1 cellular context compared by ENCODE assay signal in the genomic region with DNA sequence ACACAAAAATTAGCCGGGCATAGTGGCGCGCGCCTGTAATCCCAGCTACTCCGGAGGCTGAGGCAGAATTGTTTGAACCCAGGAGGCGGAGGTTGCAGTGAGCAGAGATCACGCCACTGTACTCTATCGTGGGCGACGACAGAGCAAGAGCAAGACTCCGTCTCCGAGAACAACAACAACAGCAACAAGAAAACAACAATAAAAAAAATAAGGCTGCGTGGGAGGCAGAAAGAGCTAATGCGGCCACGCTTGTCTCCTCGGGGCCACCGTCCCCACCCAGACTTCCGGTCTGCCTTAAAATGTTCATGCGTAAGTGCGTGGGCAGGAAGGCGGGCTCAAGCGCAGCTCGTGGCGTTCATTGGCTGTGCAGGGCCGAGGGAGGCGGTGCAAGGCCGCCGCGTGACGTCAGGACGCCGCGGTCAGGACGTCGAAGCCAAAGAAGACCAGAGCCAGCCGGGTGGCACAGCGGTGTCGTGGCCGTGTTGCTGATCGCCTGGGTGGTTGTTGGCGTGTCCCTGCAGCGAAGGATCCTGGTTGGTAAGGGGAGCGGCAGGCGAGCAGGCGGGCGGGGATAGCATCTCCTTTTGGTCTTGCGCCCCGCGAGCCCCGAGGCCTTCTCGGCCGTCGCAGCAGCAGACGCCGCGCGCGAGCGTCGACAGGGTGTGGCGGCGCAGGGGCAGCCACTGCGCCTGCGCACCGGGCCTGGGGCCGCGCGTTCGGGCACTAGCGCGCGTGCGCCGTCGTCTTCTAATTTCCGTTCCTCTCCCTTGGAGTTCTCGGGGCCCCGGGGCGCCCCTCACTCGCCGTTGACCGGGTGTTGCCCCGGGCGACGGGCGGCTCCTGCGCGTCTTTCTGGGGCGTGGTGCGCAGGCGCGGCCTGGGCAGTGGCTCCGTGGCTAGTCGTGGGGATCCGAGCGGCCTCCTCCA.
TF ChIP-seq lines count a peak whose summit lies in the region.

A gene (plus strand): TSS at position 426 of the 927 bp plus-strand sequence. CDS start 2,146 bp downstream, outside the sequence.

TF ChIP-seq in HEK293, 187 proteins besides CTCF, POLR2A, EP300 and RAD21 (continued from another document and continues in another):
- TF ChIP-seq, protein P1, sequence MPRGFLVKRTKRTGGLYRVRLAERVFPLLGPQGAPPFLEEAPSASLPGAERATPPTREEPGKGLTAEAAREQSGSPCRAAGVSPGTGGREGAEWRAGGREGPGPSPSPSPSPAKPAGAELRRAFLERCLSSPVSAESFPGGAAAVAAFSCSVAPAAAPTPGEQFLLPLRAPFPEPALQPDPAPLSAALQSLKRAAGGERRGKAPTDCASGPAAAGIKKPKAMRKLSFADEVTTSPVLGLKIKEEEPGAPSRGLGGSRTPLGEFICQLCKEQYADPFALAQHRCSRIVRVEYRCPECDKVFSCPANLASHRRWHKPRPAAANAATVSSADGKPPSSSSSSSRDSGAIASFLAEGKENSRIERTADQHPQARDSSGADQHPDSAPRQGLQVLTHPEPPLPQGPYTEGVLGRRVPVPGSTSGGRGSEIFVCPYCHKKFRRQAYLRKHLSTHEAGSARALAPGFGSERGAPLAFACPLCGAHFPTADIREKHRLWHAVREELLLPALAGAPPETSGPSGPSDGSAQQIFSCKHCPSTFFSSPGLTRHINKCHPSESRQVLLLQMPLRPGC (tag by site-specific recombination; IDR thresholded peaks at IDR 0.05): 0 out of 2 replicates have a peak, but pooled peaks have one; percentile 12
- TF ChIP-seq ZBTB7A (tag by site-specific recombination; IDR thresholded peaks at IDR 0.05; ENCODE audit: low read depth) (no peak), ZNF600 (tag by site-specific recombination; IDR thresholded peaks at IDR 0.05) (peak; percentile 48; the same call in 1 of the 2 replicates), SCRT2 (tag by site-specific recombination; IDR thresholded peaks at IDR 0.05) (peak; percentile 43), ZNF335 (tag by site-specific recombination; conservative IDR thresholded peaks at IDR 0.05) (peak; percentile 95), GLI2 (tag by site-specific recombination; IDR thresholded peaks at IDR 0.05; ENCODE audit: borderline replicate concordance, low read depth) (no peak), EGR2 (tag by site-specific recombination; IDR thresholded peaks at IDR 0.05; ENCODE audit: low read depth) (peak; percentile 92), ZNF654 (tag by site-specific recombination; IDR thresholded peaks at IDR 0.05; ENCODE audit: low read depth) (no peak), ZNF202 (tag by site-specific recombination; IDR thresholded peaks at IDR 0.05; ENCODE audit: borderline replicate concordance) (no peak), ZFP41 (tag by site-specific recombination; IDR thresholded peaks at IDR 0.05; ENCODE audit: borderline replicate concordance) (no peak), ZNF423 (tag by site-specific recombination; IDR thresholded peaks at IDR 0.05) (peak; percentile 58; the same call in 1 of the 2 replicates), TCF7L2 (IDR thresholded peaks at IDR 0.05; ENCODE audit: borderline replicate concordance, low read depth, low read length) (no peak), ZNF214 (tag by site-specific recombination; IDR thresholded peaks at IDR 0.05; ENCODE audit: borderline replicate concordance) (no peak), TRIM28 (IDR thresholded peaks at IDR 0.05; ENCODE audit: borderline replicate concordance, low read length) (no peak), ZNF777 (tag by site-specific recombination; IDR thresholded peaks at IDR 0.05; ENCODE audit: borderline replicate concordance) (peak; percentile 85; the same call in 1 of the 2 replicates), ZNF266 (tag by site-specific recombination; IDR thresholded peaks at IDR 0.05; ENCODE audit: low read depth) (no peak), SCRT1 (tag by site-specific recombination; IDR thresholded peaks at IDR 0.05; ENCODE audit: borderline replicate concordance) (no peak), ZNF670 (tag by site-specific recombination; IDR thresholded peaks at IDR 0.05; ENCODE audit: low read depth) (no peak), ZNF837 (tag by site-specific recombination; IDR thresholded peaks at IDR 0.05) (no peak), ZNF140 (tag by site-specific recombination; IDR thresholded peaks at IDR 0.05) (no peak), ZNF23 (tag by site-specific recombination; IDR thresholded peaks at IDR 0.05; ENCODE audit: borderline replicate concordance) (no peak), ZNF391 (tag by site-specific recombination; IDR thresholded peaks at IDR 0.05; ENCODE audit: borderline replicate concordance, low read depth) (no peak; the same call in 1 of the 2 replicates), OSR2 (tag by site-specific recombination; IDR thresholded peaks at IDR 0.05) (no peak), ZNF184 (tag by site-specific recombination; IDR thresholded peaks at IDR 0.05) (no peak), ZSCAN23 (tag by site-specific recombination; IDR thresholded peaks at IDR 0.05) (no peak), RBAK (tag by site-specific recombination; IDR thresholded peaks at IDR 0.05) (no peak), ZSCAN16 (tag by site-specific recombination; IDR thresholded peaks at IDR 0.05) (peak; percentile 18; the same call in 1 of the 2 replicates), ZNF37A (tag by site-specific recombination; IDR thresholded peaks at IDR 0.05) (no peak), ZNF2 (tag by site-specific recombination; IDR thresholded peaks at IDR 0.05) (no peak), ZNF677 (tag by site-specific recombination; IDR thresholded peaks at IDR 0.05) (no peak), ZNF133 (tag by site-specific recombination; IDR thresholded peaks at IDR 0.05) (no peak), ZNF146 (tag by site-specific recombination; IDR thresholded peaks at IDR 0.05) (no peak), ZNF558 (tag by site-specific recombination; IDR thresholded peaks at IDR 0.05) (no peak)
- TF ChIP-seq, protein P2, sequence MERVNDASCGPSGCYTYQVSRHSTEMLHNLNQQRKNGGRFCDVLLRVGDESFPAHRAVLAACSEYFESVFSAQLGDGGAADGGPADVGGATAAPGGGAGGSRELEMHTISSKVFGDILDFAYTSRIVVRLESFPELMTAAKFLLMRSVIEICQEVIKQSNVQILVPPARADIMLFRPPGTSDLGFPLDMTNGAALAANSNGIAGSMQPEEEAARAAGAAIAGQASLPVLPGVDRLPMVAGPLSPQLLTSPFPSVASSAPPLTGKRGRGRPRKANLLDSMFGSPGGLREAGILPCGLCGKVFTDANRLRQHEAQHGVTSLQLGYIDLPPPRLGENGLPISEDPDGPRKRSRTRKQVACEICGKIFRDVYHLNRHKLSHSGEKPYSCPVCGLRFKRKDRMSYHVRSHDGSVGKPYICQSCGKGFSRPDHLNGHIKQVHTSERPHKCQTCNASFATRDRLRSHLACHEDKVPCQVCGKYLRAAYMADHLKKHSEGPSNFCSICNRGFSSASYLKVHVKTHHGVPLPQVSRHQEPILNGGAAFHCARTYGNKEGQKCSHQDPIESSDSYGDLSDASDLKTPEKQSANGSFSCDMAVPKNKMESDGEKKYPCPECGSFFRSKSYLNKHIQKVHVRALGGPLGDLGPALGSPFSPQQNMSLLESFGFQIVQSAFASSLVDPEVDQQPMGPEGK (tag by site-specific recombination; IDR thresholded peaks at IDR 0.05): peak; percentile 8; the same call in 1 of the 2 replicates
- TF ChIP-seq, protein P3, sequence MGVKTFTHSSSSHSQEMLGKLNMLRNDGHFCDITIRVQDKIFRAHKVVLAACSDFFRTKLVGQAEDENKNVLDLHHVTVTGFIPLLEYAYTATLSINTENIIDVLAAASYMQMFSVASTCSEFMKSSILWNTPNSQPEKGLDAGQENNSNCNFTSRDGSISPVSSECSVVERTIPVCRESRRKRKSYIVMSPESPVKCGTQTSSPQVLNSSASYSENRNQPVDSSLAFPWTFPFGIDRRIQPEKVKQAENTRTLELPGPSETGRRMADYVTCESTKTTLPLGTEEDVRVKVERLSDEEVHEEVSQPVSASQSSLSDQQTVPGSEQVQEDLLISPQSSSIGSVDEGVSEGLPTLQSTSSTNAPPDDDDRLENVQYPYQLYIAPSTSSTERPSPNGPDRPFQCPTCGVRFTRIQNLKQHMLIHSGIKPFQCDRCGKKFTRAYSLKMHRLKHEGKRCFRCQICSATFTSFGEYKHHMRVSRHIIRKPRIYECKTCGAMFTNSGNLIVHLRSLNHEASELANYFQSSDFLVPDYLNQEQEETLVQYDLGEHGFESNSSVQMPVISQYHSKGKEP (tag by site-specific recombination; IDR thresholded peaks at IDR 0.05): peak; percentile 11; the same call in 1 of the 2 replicates
- TF ChIP-seq, protein P4, sequence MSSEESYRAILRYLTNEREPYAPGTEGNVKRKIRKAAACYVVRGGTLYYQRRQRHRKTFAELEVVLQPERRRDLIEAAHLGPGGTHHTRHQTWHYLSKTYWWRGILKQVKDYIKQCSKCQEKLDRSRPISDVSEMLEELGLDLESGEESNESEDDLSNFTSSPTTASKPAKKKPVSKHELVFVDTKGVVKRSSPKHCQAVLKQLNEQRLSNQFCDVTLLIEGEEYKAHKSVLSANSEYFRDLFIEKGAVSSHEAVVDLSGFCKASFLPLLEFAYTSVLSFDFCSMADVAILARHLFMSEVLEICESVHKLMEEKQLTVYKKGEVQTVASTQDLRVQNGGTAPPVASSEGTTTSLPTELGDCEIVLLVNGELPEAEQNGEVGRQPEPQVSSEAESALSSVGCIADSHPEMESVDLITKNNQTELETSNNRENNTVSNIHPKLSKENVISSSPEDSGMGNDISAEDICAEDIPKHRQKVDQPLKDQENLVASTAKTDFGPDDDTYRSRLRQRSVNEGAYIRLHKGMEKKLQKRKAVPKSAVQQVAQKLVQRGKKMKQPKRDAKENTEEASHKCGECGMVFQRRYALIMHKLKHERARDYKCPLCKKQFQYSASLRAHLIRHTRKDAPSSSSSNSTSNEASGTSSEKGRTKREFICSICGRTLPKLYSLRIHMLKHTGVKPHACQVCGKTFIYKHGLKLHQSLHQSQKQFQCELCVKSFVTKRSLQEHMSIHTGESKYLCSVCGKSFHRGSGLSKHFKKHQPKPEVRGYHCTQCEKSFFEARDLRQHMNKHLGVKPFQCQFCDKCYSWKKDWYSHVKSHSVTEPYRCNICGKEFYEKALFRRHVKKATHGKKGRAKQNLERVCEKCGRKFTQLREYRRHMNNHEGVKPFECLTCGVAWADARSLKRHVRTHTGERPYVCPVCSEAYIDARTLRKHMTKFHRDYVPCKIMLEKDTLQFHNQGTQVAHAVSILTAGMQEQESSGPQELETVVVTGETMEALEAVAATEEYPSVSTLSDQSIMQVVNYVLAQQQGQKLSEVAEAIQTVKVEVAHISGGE (tag by site-specific recombination; conservative IDR thresholded peaks at IDR 0.05; ENCODE audit: low read depth): peak; percentile 85
- TF ChIP-seq, protein P5, sequence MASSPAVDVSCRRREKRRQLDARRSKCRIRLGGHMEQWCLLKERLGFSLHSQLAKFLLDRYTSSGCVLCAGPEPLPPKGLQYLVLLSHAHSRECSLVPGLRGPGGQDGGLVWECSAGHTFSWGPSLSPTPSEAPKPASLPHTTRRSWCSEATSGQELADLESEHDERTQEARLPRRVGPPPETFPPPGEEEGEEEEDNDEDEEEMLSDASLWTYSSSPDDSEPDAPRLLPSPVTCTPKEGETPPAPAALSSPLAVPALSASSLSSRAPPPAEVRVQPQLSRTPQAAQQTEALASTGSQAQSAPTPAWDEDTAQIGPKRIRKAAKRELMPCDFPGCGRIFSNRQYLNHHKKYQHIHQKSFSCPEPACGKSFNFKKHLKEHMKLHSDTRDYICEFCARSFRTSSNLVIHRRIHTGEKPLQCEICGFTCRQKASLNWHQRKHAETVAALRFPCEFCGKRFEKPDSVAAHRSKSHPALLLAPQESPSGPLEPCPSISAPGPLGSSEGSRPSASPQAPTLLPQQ (tag by site-specific recombination; IDR thresholded peaks at IDR 0.05): peak; percentile 75
- TF ChIP-seq, protein P6, sequence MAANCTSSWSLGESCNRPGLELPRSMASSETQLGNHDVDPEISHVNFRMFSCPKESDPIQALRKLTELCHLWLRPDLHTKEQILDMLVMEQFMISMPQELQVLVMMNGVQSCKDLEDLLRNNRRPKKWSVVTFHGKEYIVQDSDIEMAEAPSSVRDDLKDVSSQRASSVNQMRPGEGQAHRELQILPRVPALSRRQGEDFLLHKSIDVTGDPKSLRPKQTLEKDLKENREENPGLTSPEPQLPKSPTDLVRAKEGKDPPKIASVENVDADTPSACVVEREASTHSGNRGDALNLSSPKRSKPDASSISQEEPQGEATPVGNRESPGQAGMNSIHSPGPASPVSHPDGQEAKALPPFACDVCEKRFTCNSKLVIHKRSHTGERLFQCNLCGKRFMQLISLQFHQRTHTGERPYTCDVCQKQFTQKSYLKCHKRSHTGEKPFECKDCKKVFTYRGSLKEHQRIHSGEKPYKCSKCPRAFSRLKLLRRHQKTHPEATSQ (tag by site-specific recombination; IDR thresholded peaks at IDR 0.05): peak; percentile 51; the same call in 1 of the 2 replicates
- TF ChIP-seq, protein P7, sequence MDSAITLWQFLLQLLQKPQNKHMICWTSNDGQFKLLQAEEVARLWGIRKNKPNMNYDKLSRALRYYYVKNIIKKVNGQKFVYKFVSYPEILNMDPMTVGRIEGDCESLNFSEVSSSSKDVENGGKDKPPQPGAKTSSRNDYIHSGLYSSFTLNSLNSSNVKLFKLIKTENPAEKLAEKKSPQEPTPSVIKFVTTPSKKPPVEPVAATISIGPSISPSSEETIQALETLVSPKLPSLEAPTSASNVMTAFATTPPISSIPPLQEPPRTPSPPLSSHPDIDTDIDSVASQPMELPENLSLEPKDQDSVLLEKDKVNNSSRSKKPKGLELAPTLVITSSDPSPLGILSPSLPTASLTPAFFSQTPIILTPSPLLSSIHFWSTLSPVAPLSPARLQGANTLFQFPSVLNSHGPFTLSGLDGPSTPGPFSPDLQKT (IDR thresholded peaks at IDR 0.05; ENCODE audit: borderline replicate concordance, low read depth, low read length): peak; percentile 95
- TF ChIP-seq, protein P8, sequence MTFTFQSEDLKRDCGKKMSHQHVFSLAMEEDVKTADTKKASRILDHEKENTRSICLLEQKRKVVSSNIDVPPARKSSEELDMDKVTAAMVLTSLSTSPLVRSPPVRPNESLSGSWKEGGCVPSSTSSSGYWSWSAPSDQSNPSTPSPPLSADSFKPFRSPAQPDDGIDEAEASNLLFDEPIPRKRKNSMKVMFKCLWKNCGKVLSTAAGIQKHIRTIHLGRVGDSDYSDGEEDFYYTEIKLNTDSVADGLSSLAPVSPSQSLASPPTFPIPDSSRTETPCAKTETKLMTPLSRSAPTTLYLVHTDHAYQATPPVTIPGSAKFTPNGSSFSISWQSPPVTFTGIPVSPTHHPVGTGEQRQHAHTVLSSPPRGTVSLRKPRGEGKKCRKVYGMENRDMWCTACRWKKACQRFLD (tag by site-specific recombination; IDR thresholded peaks at IDR 0.05): no peak
- TF ChIP-seq, protein P9, sequence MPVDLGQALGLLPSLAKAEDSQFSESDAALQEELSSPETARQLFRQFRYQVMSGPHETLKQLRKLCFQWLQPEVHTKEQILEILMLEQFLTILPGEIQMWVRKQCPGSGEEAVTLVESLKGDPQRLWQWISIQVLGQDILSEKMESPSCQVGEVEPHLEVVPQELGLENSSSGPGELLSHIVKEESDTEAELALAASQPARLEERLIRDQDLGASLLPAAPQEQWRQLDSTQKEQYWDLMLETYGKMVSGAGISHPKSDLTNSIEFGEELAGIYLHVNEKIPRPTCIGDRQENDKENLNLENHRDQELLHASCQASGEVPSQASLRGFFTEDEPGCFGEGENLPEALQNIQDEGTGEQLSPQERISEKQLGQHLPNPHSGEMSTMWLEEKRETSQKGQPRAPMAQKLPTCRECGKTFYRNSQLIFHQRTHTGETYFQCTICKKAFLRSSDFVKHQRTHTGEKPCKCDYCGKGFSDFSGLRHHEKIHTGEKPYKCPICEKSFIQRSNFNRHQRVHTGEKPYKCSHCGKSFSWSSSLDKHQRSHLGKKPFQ (tag by site-specific recombination; IDR thresholded peaks at IDR 0.05): no peak
